ENCODE assay signal across 1 cellular context in the genomic region with DNA sequence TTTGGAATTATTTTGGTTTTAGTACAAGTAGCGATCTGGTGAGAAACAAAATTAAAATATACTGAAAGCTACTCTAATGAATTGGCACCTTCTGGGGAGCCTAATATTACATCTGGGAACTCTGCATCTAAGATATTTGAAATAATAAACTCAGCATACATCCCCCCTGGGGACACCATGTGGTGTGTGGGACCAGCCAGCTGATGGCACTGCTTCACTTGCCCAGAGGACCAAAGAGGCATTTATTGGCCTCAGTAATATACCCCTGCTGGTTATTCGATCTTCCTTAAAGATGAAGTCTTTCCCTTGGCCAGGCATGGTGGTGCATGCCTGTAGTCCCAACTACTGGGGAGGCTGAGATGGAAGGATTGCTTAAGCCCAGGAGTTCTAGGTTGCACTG.
TF ChIP-seq lines count a peak whose summit lies in the region.

No MANE protein-coding gene starts in this region.

TF ChIP-seq in SK-N-SH treated with all-trans-retinoic acid at 6 μM for 48 hours, 23 proteins besides CTCF, POLR2A, EP300 and RAD21 (continued from another document):
- TF ChIP-seq, protein P1, sequence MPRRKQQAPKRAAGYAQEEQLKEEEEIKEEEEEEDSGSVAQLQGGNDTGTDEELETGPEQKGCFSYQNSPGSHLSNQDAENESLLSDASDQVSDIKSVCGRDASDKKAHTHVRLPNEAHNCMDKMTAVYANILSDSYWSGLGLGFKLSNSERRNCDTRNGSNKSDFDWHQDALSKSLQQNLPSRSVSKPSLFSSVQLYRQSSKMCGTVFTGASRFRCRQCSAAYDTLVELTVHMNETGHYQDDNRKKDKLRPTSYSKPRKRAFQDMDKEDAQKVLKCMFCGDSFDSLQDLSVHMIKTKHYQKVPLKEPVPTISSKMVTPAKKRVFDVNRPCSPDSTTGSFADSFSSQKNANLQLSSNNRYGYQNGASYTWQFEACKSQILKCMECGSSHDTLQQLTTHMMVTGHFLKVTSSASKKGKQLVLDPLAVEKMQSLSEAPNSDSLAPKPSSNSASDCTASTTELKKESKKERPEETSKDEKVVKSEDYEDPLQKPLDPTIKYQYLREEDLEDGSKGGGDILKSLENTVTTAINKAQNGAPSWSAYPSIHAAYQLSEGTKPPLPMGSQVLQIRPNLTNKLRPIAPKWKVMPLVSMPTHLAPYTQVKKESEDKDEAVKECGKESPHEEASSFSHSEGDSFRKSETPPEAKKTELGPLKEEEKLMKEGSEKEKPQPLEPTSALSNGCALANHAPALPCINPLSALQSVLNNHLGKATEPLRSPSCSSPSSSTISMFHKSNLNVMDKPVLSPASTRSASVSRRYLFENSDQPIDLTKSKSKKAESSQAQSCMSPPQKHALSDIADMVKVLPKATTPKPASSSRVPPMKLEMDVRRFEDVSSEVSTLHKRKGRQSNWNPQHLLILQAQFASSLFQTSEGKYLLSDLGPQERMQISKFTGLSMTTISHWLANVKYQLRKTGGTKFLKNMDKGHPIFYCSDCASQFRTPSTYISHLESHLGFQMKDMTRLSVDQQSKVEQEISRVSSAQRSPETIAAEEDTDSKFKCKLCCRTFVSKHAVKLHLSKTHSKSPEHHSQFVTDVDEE (CRISPR knock-in tag; IDR thresholded peaks at IDR 0.05) = no peak
